In the genomic region with DNA sequence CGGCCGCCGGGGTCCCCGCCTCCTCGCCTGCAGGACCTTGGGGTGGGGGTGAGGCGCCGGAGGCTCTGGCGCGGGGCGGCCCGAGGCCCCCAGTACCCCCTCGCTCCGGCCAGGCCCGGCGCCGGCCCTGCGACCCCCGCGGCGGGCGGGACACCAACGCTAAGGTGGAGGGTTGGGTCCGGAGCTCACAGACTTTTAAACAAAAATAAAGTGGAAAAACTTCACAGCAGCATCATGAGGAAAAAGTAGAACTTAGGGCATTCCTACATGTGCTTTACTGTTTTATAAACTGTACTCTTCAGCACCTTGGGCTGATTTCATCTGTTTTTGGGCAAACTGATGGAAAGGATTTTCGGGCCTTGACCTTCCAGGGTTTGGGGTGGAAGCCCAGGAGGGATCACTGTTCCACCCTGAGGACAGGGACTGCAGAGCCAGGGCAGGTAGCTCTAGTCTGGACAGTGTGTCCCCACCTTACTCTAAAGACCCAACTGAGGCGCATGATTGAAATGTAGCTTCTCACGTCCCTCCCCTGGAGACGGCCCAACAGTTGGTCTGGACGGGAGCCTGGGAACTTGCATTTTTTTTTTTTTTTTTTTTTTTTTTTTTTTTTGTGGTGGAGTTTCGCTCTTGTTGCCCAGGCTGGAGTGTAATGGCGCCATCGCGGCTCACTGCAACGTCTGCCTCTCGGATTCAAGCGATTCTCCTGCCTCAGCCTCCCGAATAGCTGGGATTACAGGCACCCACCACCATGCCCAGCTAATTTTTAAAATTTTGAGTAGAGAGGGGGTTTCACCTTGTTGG, we compare ENCODE assay signal across 6 cellular contexts. TPM values are rescaled to one million over a fixed set of nuclear protein-coding genes. Genes with fewer than 3 reads are reported as not detected.
DNase-seq lines count a peak whose midpoint lies in the region; ATAC-seq lines count a peak whose summit lies in the region.

No MANE protein-coding gene starts in this region.

- intact Hi-C loops in dendritic cell treated with granulocyte-macrophage colony-stimulating factor and Interleukin-4, amounts not matched to agents 40 ng/mL and 50 ng/mL, for 4 days (cut with micrococcal nuclease): loop anchor here (5.0 to 10.0 kb wide), 2 partner anchors 53 to 89 kb away; partner anchors contain the start of gene ATP5F1E
- intact Hi-C loops in posterior vena cava (cut with DNase I): loop anchor here in 1 of 2 donors (10.0 kb wide), 1 partner anchor 87 kb away; no protein-coding TSS in a partner anchor

- peak; percentile 12 for ATAC-seq in GM18909 (IDR thresholded peaks at IDR 0.05; ENCODE audit: poor library complexity, unreplicated experiment)

- peaks cover 17% of the 10 kb centered on the region for H3K36me3 Mint-ChIP-seq in dendritic cell treated with granulocyte-macrophage colony-stimulating factor and Interleukin-4, amounts not matched to agents 40 ng/mL and 50 ng/mL, for 4 days (ENCODE audit: low read depth)

- H3K9me3 Mint-ChIP-seq in dendritic cell treated with granulocyte-macrophage colony-stimulating factor and Interleukin-4, amounts not matched to agents 40 ng/mL and 50 ng/mL, for 4 days: no peaks in the 10 kb centered on the region

- H3K4me1 Mint-ChIP-seq in dendritic cell treated with granulocyte-macrophage colony-stimulating factor and Interleukin-4, amounts not matched to agents 40 ng/mL and 50 ng/mL, for 4 days (ENCODE audit: low read depth): peaks cover 49% of the 10 kb centered on the region

- H3K27ac Mint-ChIP-seq in dendritic cell treated with granulocyte-macrophage colony-stimulating factor and Interleukin-4, amounts not matched to agents 40 ng/mL and 50 ng/mL, for 4 days: no peak overlapping the region

- H3K27me3 Mint-ChIP-seq in dendritic cell treated with granulocyte-macrophage colony-stimulating factor and Interleukin-4, amounts not matched to agents 40 ng/mL and 50 ng/mL, for 4 days: peaks cover 5% of the 10 kb centered on the region

- peak overlapping the region; percentile 75 for H3K4me3 Mint-ChIP-seq in dendritic cell treated with granulocyte-macrophage colony-stimulating factor and Interleukin-4, amounts not matched to agents 40 ng/mL and 50 ng/mL, for 4 days

- in situ Hi-C loops in G401 (cut with HindIII; ENCODE audit: low sequenced_read_pairs): no loop called here

- DNase-seq in LHCN-M2 (ENCODE audit: low read depth) (peak; percentile 29), posterior vena cava (ENCODE audit: low spot score) (peak; percentile 72), CD1c-positive myeloid dendritic cell (ENCODE audit: extremely low spot score) (no peak), G401 (ENCODE audit: low spot score) (no peak)

RNA-seq across cellular contexts. Expression of gene NELFCD, which starts 0.7 kb away (rescaled TPM):
- 56.1 and 62.3 TPM in 2 replicates for total RNA-seq in LHCN-M2 (2014; rRNA removed)
- polyA plus RNA-seq in LHCN-M2 (2012): 59.0 TPM
- 10 to 100 TPM; 25.9 to 28.2 TPM for total RNA-seq in posterior vena cava
- total RNA-seq in G401 (2014; rRNA removed; shearing (Covaris generic)): 58.0 and 58.9 TPM in 2 replicates

RNA-seq across cellular contexts. Expression of gene CTSZ, which starts 25.3 kb away (rescaled TPM):
- total RNA-seq in LHCN-M2 (2014; rRNA removed): 154 and 161 TPM in 2 replicates
- 209 TPM for polyA plus RNA-seq in LHCN-M2 (2012)
- total RNA-seq in posterior vena cava: 100 to 1,000 TPM; 107 to 164 TPM
- not detected in 2 replicates for total RNA-seq in G401 (2014; rRNA removed; shearing (Covaris generic))

RNA-seq across cellular contexts. Expression of gene TUBB1, which starts 37.5 kb away (rescaled TPM):
- not detected in 2 replicates for total RNA-seq in LHCN-M2 (2014; rRNA removed)
- polyA plus RNA-seq in LHCN-M2 (2012): 0.02 TPM
- under 1 TPM; 0.43 to 0.74 TPM for total RNA-seq in posterior vena cava
- total RNA-seq in G401 (2014; rRNA removed; shearing (Covaris generic)): not detected in 2 replicates

RNA-seq across cellular contexts. Expression of gene ATP5F1E, which starts 50.4 kb away (rescaled TPM):
- 16.4 and 23.2 TPM in 2 replicates for total RNA-seq in LHCN-M2 (2014; rRNA removed)
- 135 TPM for polyA plus RNA-seq in LHCN-M2 (2012)
- total RNA-seq in posterior vena cava: 10 to 100 TPM; 58.3 to 74.7 TPM
- 35.4 and 51.3 TPM in 2 replicates for total RNA-seq in G401 (2014; rRNA removed; shearing (Covaris generic))

Comparison
In these comparisons a context has a peak if more than half of its experiments do, and no peak if none do; other contexts are left out.
1. DNase-seq: peak in LHCN-M2 (single experiment) and posterior vena cava (single experiment); none in CD1c-positive myeloid dendritic cell (single experiment) and G401 (single experiment).
2. RNA of gene CTSZ, which starts 25.3 kb away (total RNA-seq): 107 to 164 TPM in posterior vena cava and 154 to 161 TPM in LHCN-M2; not detected in G401; every median in the first group is over 100 times any median in the second.